8 cellular contexts compared by ENCODE assay signal in genomic region chr9:131707677-131708612, GRCh38. TPM values are rescaled to one million over a fixed set of nuclear protein-coding genes. Genes with fewer than 3 reads are reported as not detected.
A peak's percentile ranks its signal among the peaks of the same experiment; 100 is the strongest.
DNase-seq lines count a peak whose midpoint lies in the region; FAIRE-seq and TF ChIP-seq lines count a peak whose summit lies in the region.

No MANE protein-coding gene starts in this region.

- peak overlapping the region; percentile 81 to 100 (median 97) for H3K27ac Mint-ChIP-seq in CD4-positive, alpha-beta memory T cell
- H3K27ac Mint-ChIP-seq in activated CD4-positive, alpha-beta memory T cell treated with anti-CD3 and anti-CD28 coated beads, Interleukin-2, amount 10 ng/mL, durations not matched to agents 7 days and 5 days: peak overlapping the region; percentile 73
- no peak overlapping the region for H3K27ac Mint-ChIP-seq in neural progenitor cell

- no peak overlapping the region for H2AFZ ChIP-seq in neural progenitor cell (replicated peaks)

- TF ChIP-seq CTCF in cardiac muscle cell (IDR thresholded peaks at IDR 0.05; ENCODE audit: low read depth, low read length) (no peak), neural progenitor cell (IDR thresholded peaks at IDR 0.05) (no peak)

- no peaks in the 10 kb centered on the region for H3K27me3 ChIP-seq in CD4-positive, alpha-beta memory T cell (ENCODE audit: insufficient read depth, low read length)
- no peaks in the 10 kb centered on the region for H3K27me3 ChIP-seq in HUES64 (ENCODE audit: insufficient read depth, low read length)
- no peaks in the 10 kb centered on the region for H3K27me3 ChIP-seq in cardiac muscle cell
- no peaks in the 10 kb centered on the region for H3K27me3 ChIP-seq in small intestine (ENCODE audit: control insufficient read depth in 2 of 2, insufficient read depth in 2 of 2, low read length in 2 of 2)
- H3K27me3 ChIP-seq in neural progenitor cell: no peaks in the 10 kb centered on the region

- CTCF ChIA-PET in CD4-positive, alpha-beta memory T cell (lab: Charles Lee; ENCODE audit: partially characterized antibody): interaction anchor here (0.8 to 1.4 kb wide), 3 partner anchors 12 to 98 kb away, joined by 3 to 6 read pairs (median 3); no protein-coding TSS in a partner anchor
- CTCF ChIA-PET in activated CD4-positive, alpha-beta memory T cell treated with anti-CD3 and anti-CD28 coated beads, Interleukin-2, amount 10 ng/mL, durations not matched to agents 7 days and 5 days (lab: Charles Lee): interaction anchor here (0.5 to 4.2 kb wide), 12 partner anchors 11 to 551 kb away, joined by 3 to 21 read pairs (median 4); no protein-coding TSS in a partner anchor

- peak overlapping the region in 7 of 8 donors; percentile 22 to 68 (median 40) for H3K4me3 Mint-ChIP-seq in CD4-positive, alpha-beta memory T cell
- H3K4me3 Mint-ChIP-seq in activated CD4-positive, alpha-beta memory T cell treated with anti-CD3 and anti-CD28 coated beads, Interleukin-2, amount 10 ng/mL, durations not matched to agents 7 days and 5 days: no peak overlapping the region
- H3K4me3 Mint-ChIP-seq in neural progenitor cell: no peak overlapping the region

- intact Hi-C loops in CD4-positive, alpha-beta memory T cell (cut with micrococcal nuclease): loop anchor here (2.0 kb wide), 1 partner anchor 15 kb away; no protein-coding TSS in a partner anchor

- POLR2A ChIA-PET in CD4-positive, alpha-beta memory T cell (lab: Charles Lee; ENCODE audit: partially characterized antibody): interaction anchor here (0.9 to 4.3 kb wide), 9 partner anchors 9 to 41 kb away, joined by 3 to 60 read pairs (median 10); no protein-coding TSS in a partner anchor
- POLR2A ChIA-PET in activated CD4-positive, alpha-beta memory T cell treated with anti-CD3 and anti-CD28 coated beads, Interleukin-2, amount 10 ng/mL, durations not matched to agents 7 days and 5 days (lab: Charles Lee): interaction anchor here (0.9 to 7.4 kb wide), 7 partner anchors 9 to 40 kb away, joined by 3 to 106 read pairs (median 21); no protein-coding TSS in a partner anchor

- no peaks in the 10 kb centered on the region for H3K36me3 ChIP-seq in CD4-positive, alpha-beta memory T cell (ENCODE audit: insufficient read depth, low read length)
- no peaks in the 10 kb centered on the region for H3K36me3 ChIP-seq in HUES64 (ENCODE audit: insufficient read depth, low read length)
- no peaks in the 10 kb centered on the region for H3K36me3 ChIP-seq in cardiac muscle cell
- no peaks in the 10 kb centered on the region for H3K36me3 ChIP-seq in small intestine (ENCODE audit: control insufficient read depth in 2 of 2, insufficient read depth in 2 of 2, low read length in 2 of 2)
- H3K36me3 ChIP-seq in neural progenitor cell: no peaks in the 10 kb centered on the region

- H3K9ac ChIP-seq in HUES64 (ENCODE audit: low read depth, low read length): no peak overlapping the region
- no peak overlapping the region for H3K9ac ChIP-seq in neural progenitor cell

- peaks cover 98% of the 10 kb centered on the region for H3K4me1 ChIP-seq in CD4-positive, alpha-beta memory T cell (ENCODE audit: insufficient read depth, low read length)
- peaks cover 64% of the 10 kb centered on the region for H3K4me1 ChIP-seq in HUES64 (ENCODE audit: insufficient read depth, low read length)
- H3K4me1 ChIP-seq in cardiac muscle cell (ENCODE audit: low read depth): peaks cover 35% of the 10 kb centered on the region
- peaks cover 26 to 34% of the 10 kb centered on the region in 2 donors for H3K4me1 ChIP-seq in small intestine (ENCODE audit: control insufficient read depth in 2 of 2, insufficient read depth in 1 of 2, low read depth in 1 of 2, low read length in 1 of 2)
- peaks cover 26% of the 10 kb centered on the region for H3K4me1 ChIP-seq in neural progenitor cell

- H3K4me3 ChIP-seq in CD4-positive, alpha-beta memory T cell (ENCODE audit: low read length in 2 of 2): no peak overlapping the region
- no peak overlapping the region for H3K4me3 ChIP-seq in HUES64 (ENCODE audit: low read length)
- H3K4me3 ChIP-seq in cardiac muscle cell: no peak overlapping the region
- no peak overlapping the region for H3K4me3 ChIP-seq in small intestine (ENCODE audit: low read depth in 1 of 2, low read length in 2 of 2)
- H3K4me3 ChIP-seq in neural progenitor cell: no peak overlapping the region

- peaks cover 51% of the 10 kb centered on the region for H4K20me1 ChIP-seq in neural progenitor cell (ENCODE audit: low read depth)

- H3K27ac ChIP-seq in CD4-positive, alpha-beta memory T cell (ENCODE audit: low read depth, low read length): peak overlapping the region; percentile 81
- H3K27ac ChIP-seq in HUES64 (ENCODE audit: low read depth, low read length) (peak overlapping the region; percentile 29; the same call in 1 of the 2 replicates), cardiac muscle cell (no peak overlapping the region), small intestine (ENCODE audit: low read depth in 1 of 2, low read length in 1 of 2) (peak overlapping the region; percentile 34 to 62), neural progenitor cell (no peak overlapping the region)

- H3K4me2 ChIP-seq in neural progenitor cell: no peak overlapping the region

- no peaks in the 10 kb centered on the region for H3K9me3 Mint-ChIP-seq in CD4-positive, alpha-beta memory T cell
- H3K9me3 Mint-ChIP-seq in activated CD4-positive, alpha-beta memory T cell treated with anti-CD3 and anti-CD28 coated beads, Interleukin-2, amount 10 ng/mL, durations not matched to agents 7 days and 5 days: no peaks in the 10 kb centered on the region
- H3K9me3 Mint-ChIP-seq in neural progenitor cell: no peaks in the 10 kb centered on the region

- H3K4me1 Mint-ChIP-seq in CD4-positive, alpha-beta memory T cell: peaks cover 65 to 99% (median 83%) of the 10 kb centered on the region in 4 donors
- H3K4me1 Mint-ChIP-seq in activated CD4-positive, alpha-beta memory T cell treated with anti-CD3 and anti-CD28 coated beads, Interleukin-2, amount 10 ng/mL, durations not matched to agents 7 days and 5 days: peaks cover 89% of the 10 kb centered on the region
- H3K4me1 Mint-ChIP-seq in neural progenitor cell: peaks cover 36% of the 10 kb centered on the region

- peaks cover 69% of the 10 kb centered on the region for H3K79me2 ChIP-seq in neural progenitor cell (ENCODE audit: low read depth)

- DNase-seq in CD4-positive, alpha-beta memory T cell: no peak
- DNase-seq in activated CD4-positive, alpha-beta memory T cell treated with anti-CD3 and anti-CD28 coated beads, Interleukin-2, amount 10 ng/mL, durations not matched to agents 7 days and 5 days: no peak
- peak; percentile 41 to 69 for DNase-seq in cardiac muscle cell (ENCODE audit: low read depth in 1 of 2, low spot score in 1 of 2)
- DNase-seq in small intestine: peak; percentile 79
- DNase-seq in NCI-H2107 (lab: John Stamatoyannopoulos, UW): no peak
- DNase-seq in globus pallidus (ENCODE audit: low spot score): no peak
- DNase-seq in neural progenitor cell (ENCODE audit: low spot score): no peak

- peaks cover 0 to 22% of the 10 kb centered on the region in 2 donors for H3K36me3 Mint-ChIP-seq in CD4-positive, alpha-beta memory T cell
- H3K36me3 Mint-ChIP-seq in activated CD4-positive, alpha-beta memory T cell treated with anti-CD3 and anti-CD28 coated beads, Interleukin-2, amount 10 ng/mL, durations not matched to agents 7 days and 5 days (ENCODE audit: low read depth): peaks cover 35% of the 10 kb centered on the region
- H3K36me3 Mint-ChIP-seq in neural progenitor cell: no peaks in the 10 kb centered on the region

- H3F3A ChIP-seq in neural progenitor cell (ENCODE audit: low read depth): peaks cover 9% of the 10 kb centered on the region

- H3K9me3 ChIP-seq in CD4-positive, alpha-beta memory T cell (ENCODE audit: control insufficient read depth in 1 of 2, low read length in 2 of 2): no peaks in the 10 kb centered on the region
- no peaks in the 10 kb centered on the region for H3K9me3 ChIP-seq in HUES64 (ENCODE audit: insufficient read depth, low read depth, low read length)
- no peaks in the 10 kb centered on the region for H3K9me3 ChIP-seq in cardiac muscle cell (ENCODE audit: low read depth)
- H3K9me3 ChIP-seq in small intestine (ENCODE audit: control insufficient read depth, low read depth): no peaks in the 10 kb centered on the region
- no peaks in the 10 kb centered on the region for H3K9me3 ChIP-seq in neural progenitor cell (ENCODE audit: low read depth)

- H3K27me3 Mint-ChIP-seq in CD4-positive, alpha-beta memory T cell: no peaks in the 10 kb centered on the region
- no peaks in the 10 kb centered on the region for H3K27me3 Mint-ChIP-seq in activated CD4-positive, alpha-beta memory T cell treated with anti-CD3 and anti-CD28 coated beads, Interleukin-2, amount 10 ng/mL, durations not matched to agents 7 days and 5 days
- no peaks in the 10 kb centered on the region for H3K27me3 Mint-ChIP-seq in neural progenitor cell (ENCODE audit: insufficient read depth, low read depth)

- no peak for FAIRE-seq in small intestine (lab: Jason Lieb, UNC)

- 93% methylated on average over 11 of the region's 11 CpGs for WGBS in HUES64
- 38 to 52% (median 46%) methylated on average over 11 of the region's 11 CpGs for WGBS in small intestine, 3 donors

RNA-seq across cellular contexts. Expression of gene RAPGEF1, which starts 31.9 kb away (rescaled TPM):
- total RNA-seq in CD4-positive, alpha-beta memory T cell: 100 to 1,000 TPM; 129 to 149 TPM
- polyA plus RNA-seq in CD4-positive, alpha-beta memory T cell: 10 to 100 TPM in 1 of 2 donors, 1 to 10 TPM in 1; 1.5 to 23.0 TPM
- polyA plus RNA-seq in HUES64 (2013, experiment 1 of 2): 39.1 TPM
- polyA plus RNA-seq in HUES64 (2013, experiment 2 of 2): 36.6 TPM
- 100 to 1,000 TPM; 149 to 158 TPM for total RNA-seq in activated CD4-positive, alpha-beta memory T cell treated with anti-CD3 and anti-CD28 coated beads, Interleukin-2, amount 10 ng/mL, durations not matched to agents 7 days and 5 days
- total RNA-seq in cardiac muscle cell (37.3 and 42.1 TPM in 2 replicates), neural progenitor cell (ENCODE audit: low replicate concordance) (33.3 and 34.6 TPM in 2 replicates)
- polyA plus RNA-seq in cardiac muscle cell (49.5 and 51.1 TPM in 2 replicates), small intestine (10 to 100 TPM; 15.4 to 24.6 (median 17.9) TPM)

Comparison
In these comparisons a context has a peak if more than half of its experiments do, and no peak if none do; other contexts are left out.
1. DNase-seq: peak in cardiac muscle cell (2 of 2) and small intestine (single experiment); none in CD4-positive, alpha-beta memory T cell (0 of 5), activated CD4-positive, alpha-beta memory T cell treated with anti-CD3 and anti-CD28 coated beads, Interleukin-2, amount 10 ng/mL, durations not matched to agents 7 days and 5 days (single experiment), NCI-H2107 (single experiment), globus pallidus (single experiment) and neural progenitor cell (single experiment).
2. H3K27ac ChIP-seq: peak in CD4-positive, alpha-beta memory T cell (single experiment), HUES64 (single experiment) and small intestine (2 of 2); none in cardiac muscle cell (single experiment) and neural progenitor cell (single experiment).
3. H3K4me3 Mint-ChIP-seq: peak in CD4-positive, alpha-beta memory T cell (7 of 8); none in activated CD4-positive, alpha-beta memory T cell treated with anti-CD3 and anti-CD28 coated beads, Interleukin-2, amount 10 ng/mL, durations not matched to agents 7 days and 5 days (single experiment) and neural progenitor cell (single experiment).